In the genomic region with DNA sequence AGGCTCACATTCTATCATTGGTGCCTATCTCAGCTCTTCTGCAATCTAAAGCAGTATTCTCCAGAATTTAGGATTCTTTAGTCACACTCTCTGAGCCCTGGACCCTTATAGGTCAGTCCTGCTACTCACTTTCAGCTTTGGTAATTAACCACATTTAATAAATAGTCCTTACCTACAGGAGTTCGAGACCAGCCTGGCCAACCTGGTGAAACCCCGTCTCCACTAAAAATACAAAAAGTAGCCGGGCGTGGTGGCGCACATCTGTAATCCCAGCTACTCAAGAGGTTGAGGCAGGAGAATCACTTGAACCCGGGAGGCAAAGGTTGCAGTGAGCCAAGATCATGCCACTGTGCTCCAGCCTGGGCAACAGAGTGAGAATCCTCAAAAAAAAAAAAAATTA, we compare ENCODE assay signal across 5 cellular contexts. TPM values are rescaled to one million over a fixed set of nuclear protein-coding genes. Genes with fewer than 3 reads are reported as not detected.
A peak's percentile ranks its signal among the peaks of the same experiment; 100 is the strongest.
DNase-seq lines count a peak whose midpoint lies in the region; TF ChIP-seq lines count a peak whose summit lies in the region.
"Not testable (repeated sequence)": the region's sequence is repeated elsewhere in the genome, so short reads cannot be mapped to it uniquely, and the experiment has no call there.

No MANE protein-coding gene starts in this region.

- H3K27ac ChIP-seq in VCaP: peak overlapping the region; percentile 99

- H3K9me3 Mint-ChIP-seq in Calu3 (ENCODE audit: low read depth, unreplicated experiment); activated naive CD4-positive, alpha-beta T cell treated with anti-CD3 and anti-CD28 coated beads for 36 hours; chondrocyte (ENCODE audit: low read depth); osteocyte (ENCODE audit: unreplicated experiment): not testable (repeated sequence)

- not testable (repeated sequence) for H3K27me3 Mint-ChIP-seq in Calu3 (ENCODE audit: unreplicated experiment); activated naive CD4-positive, alpha-beta T cell treated with anti-CD3 and anti-CD28 coated beads for 36 hours (ENCODE audit: low read depth); chondrocyte (ENCODE audit: low read depth); osteocyte (ENCODE audit: unreplicated experiment)

- H3K4me3 Mint-ChIP-seq in Calu3 (ENCODE audit: low read depth, unreplicated experiment); activated naive CD4-positive, alpha-beta T cell treated with anti-CD3 and anti-CD28 coated beads for 36 hours; chondrocyte (ENCODE audit: unreplicated experiment); osteocyte (ENCODE audit: unreplicated experiment): not testable (repeated sequence)

- intact Hi-C loops in Calu3 (cut with micrococcal nuclease; ENCODE audit: unreplicated experiment); activated naive CD4-positive, alpha-beta T cell treated with anti-CD3 and anti-CD28 coated beads for 36 hours (cut with micrococcal nuclease): not testable (repeated sequence)

- not testable (repeated sequence) for BruUV-seq in Calu3 (replicated peaks; lab: Mats Ljungman, UMichigan)

- DNase-seq in Calu3; activated naive CD4-positive, alpha-beta T cell treated with anti-CD3 and anti-CD28 coated beads for 36 hours; chondrocyte (ENCODE audit: low spot score); osteocyte (ENCODE audit: extremely low spot score, unreplicated experiment): not testable (repeated sequence)

- H3K36me3 Mint-ChIP-seq in Calu3 (ENCODE audit: insufficient read depth, unreplicated experiment): peaks cover 89% of the 10 kb centered on the region
- peaks cover 70% of the 10 kb centered on the region for H3K36me3 Mint-ChIP-seq in activated naive CD4-positive, alpha-beta T cell treated with anti-CD3 and anti-CD28 coated beads for 36 hours (ENCODE audit: low read depth)
- peaks cover 54% of the 10 kb centered on the region for H3K36me3 Mint-ChIP-seq in chondrocyte (ENCODE audit: low read depth)
- peaks cover 62% of the 10 kb centered on the region for H3K36me3 Mint-ChIP-seq in osteocyte (ENCODE audit: unreplicated experiment)

- not testable (repeated sequence) for TF ChIP-seq CTCF in Calu3 (IDR thresholded peaks at IDR 0.05; ENCODE audit: unreplicated experiment); VCaP (conservative IDR thresholded peaks at IDR 0.05); chondrocyte (IDR thresholded peaks at IDR 0.05); osteocyte (IDR thresholded peaks at IDR 0.05)

- peaks cover 10% of the 10 kb centered on the region for H3K4me1 Mint-ChIP-seq in Calu3 (ENCODE audit: low read depth, unreplicated experiment)
- H3K4me1 Mint-ChIP-seq in activated naive CD4-positive, alpha-beta T cell treated with anti-CD3 and anti-CD28 coated beads for 36 hours (ENCODE audit: low read depth): peaks cover 27% of the 10 kb centered on the region
- peaks cover 26% of the 10 kb centered on the region for H3K4me1 Mint-ChIP-seq in chondrocyte (ENCODE audit: low read depth)
- peaks cover 32% of the 10 kb centered on the region for H3K4me1 Mint-ChIP-seq in osteocyte (ENCODE audit: unreplicated experiment)

- H3K27ac Mint-ChIP-seq in Calu3 (ENCODE audit: unreplicated experiment): peak overlapping the region; percentile 46
- H3K27ac Mint-ChIP-seq in activated naive CD4-positive, alpha-beta T cell treated with anti-CD3 and anti-CD28 coated beads for 36 hours: peak overlapping the region; percentile 55
- peak overlapping the region; percentile 32 for H3K27ac Mint-ChIP-seq in chondrocyte (ENCODE audit: unreplicated experiment)
- H3K27ac Mint-ChIP-seq in osteocyte (ENCODE audit: unreplicated experiment): peak overlapping the region; percentile 1

- CTCF ChIA-PET in Calu3 (lab: Charles Lee): not testable (repeated sequence)
- CTCF ChIA-PET in activated naive CD4-positive, alpha-beta T cell treated with anti-CD3 and anti-CD28 coated beads for 36 hours (lab: Charles Lee): interaction anchor here (1.8 kb wide), 1 partner anchor 37 kb away, joined by 5 read pairs; no protein-coding TSS in a partner anchor

RNA-seq across cellular contexts. Expression of a gene that starts 6.6 kb away (rescaled TPM):
- 70.2 and 80.5 TPM in 2 replicates for total RNA-seq in Calu3 (2022)
- total RNA-seq in activated naive CD4-positive, alpha-beta T cell treated with anti-CD3 and anti-CD28 coated beads for 36 hours: 10 to 100 TPM; 44.6 to 45.6 TPM
- total RNA-seq in chondrocyte: 9.6 to 79.1 TPM (median 79.0 TPM) in 3 replicates
- total RNA-seq in osteocyte: 89.9 and 95.7 TPM in 2 replicates

RNA-seq across cellular contexts. Expression of a gene that starts 8.9 kb away (rescaled TPM):
- total RNA-seq in Calu3 (2022) (119 and 127 TPM in 2 replicates), chondrocyte (66.9 to 86.5 TPM (median 78.4 TPM) in 3 replicates), osteocyte (104 and 105 TPM in 2 replicates)
- 10 to 100 TPM; 43.5 to 45.5 TPM for total RNA-seq in activated naive CD4-positive, alpha-beta T cell treated with anti-CD3 and anti-CD28 coated beads for 36 hours

RNA-seq across cellular contexts. Expression of a gene that starts 25.8 kb away (rescaled TPM):
- total RNA-seq in Calu3 (2022) (358 and 369 TPM in 2 replicates), chondrocyte (176 to 350 TPM (median 331 TPM) in 3 replicates), osteocyte (364 and 401 TPM in 2 replicates)
- total RNA-seq in activated naive CD4-positive, alpha-beta T cell treated with anti-CD3 and anti-CD28 coated beads for 36 hours: 100 to 1,000 TPM; 481 to 489 TPM

RNA-seq across cellular contexts. Expression of a gene that starts 33.3 kb away (rescaled TPM):
- total RNA-seq in Calu3 (2022) (121 and 131 TPM in 2 replicates), chondrocyte (104 to 117 TPM (median 112 TPM) in 3 replicates), osteocyte (149 and 155 TPM in 2 replicates)
- total RNA-seq in activated naive CD4-positive, alpha-beta T cell treated with anti-CD3 and anti-CD28 coated beads for 36 hours: 10 to 100 TPM; 65.1 to 71.7 TPM

RNA-seq across cellular contexts. Expression of a gene that starts 34.0 kb away (rescaled TPM):
- total RNA-seq in Calu3 (2022): 0.39 TPM in 1 of 2 replicates, not detected in the other
- 10 to 100 TPM; 95.9 to 97.9 TPM for total RNA-seq in activated naive CD4-positive, alpha-beta T cell treated with anti-CD3 and anti-CD28 coated beads for 36 hours
- total RNA-seq in chondrocyte: 2.9 to 3.1 TPM in 2 of 3 replicates, not detected in the other
- 1.5 and 2.1 TPM in 2 replicates for total RNA-seq in osteocyte

Comparison
In these comparisons a context has a peak if more than half of its experiments do, and no peak if none do; other contexts are left out.
1. H3K27ac Mint-ChIP-seq: peak in every context shown above with its lines; median percentile 55 in activated naive CD4-positive, alpha-beta T cell treated with anti-CD3 and anti-CD28 coated beads for 36 hours; 46 in Calu3; 32 in chondrocyte; 1 in osteocyte.